In the genomic region with DNA sequence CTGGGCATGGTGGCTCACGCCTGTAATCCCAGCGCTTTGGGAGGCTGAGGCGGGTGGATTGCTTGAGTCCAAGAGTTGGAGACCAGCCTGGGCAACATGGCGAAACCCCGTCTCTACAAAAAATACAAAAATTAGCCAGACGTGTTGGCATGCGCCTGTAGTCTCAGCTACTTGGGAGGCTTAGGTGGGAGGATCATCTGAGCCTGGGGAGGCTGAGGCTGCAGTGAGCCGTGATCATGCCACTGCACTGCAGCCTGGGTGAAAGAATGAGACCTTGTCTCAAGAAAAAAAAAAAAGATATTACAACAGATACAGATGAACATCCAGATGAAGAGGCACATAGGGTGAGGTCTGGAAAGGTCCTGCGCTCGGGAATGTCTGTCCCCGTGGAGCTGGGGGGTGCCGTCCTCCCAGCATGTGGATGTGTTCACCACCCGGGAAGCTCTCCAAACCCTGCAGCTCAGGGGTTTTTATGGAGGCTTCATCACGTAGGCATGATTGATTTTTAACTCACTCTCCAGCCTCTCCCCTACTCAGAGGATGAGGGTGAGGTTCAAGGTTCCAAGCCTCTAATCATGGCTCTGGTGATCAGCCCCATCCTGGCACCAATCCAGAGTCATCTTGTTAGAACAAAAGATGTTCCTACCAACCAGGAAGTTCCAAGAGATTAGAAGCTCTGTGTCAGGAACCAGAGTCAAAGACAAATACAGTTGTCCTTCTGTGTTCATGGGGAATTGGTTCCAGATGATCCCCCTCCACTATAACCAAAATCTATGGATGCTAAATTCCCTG, we compare ENCODE assay signal across 15 cellular contexts.
DNase-seq lines count a peak whose midpoint lies in the region; ATAC-seq, FAIRE-seq and TF ChIP-seq lines count a peak whose summit lies in the region.
"Had no signal": no experiment of that assay in that cellular context is flagged by ENCODE, and none has a peak within 500 bp of the region (broad histone marks: within the 10 kb centered on the region; RNA-seq: fewer than 3 reads in every experiment).

No MANE protein-coding gene starts in this region.

- no peaks in the 10 kb centered on the region for H3K9me3 ChIP-seq in GM12878 (replicated peaks; ENCODE audit: control insufficient read depth, insufficient read depth, low read length)
- H3K9me3 ChIP-seq: pancreas had no signal

- no peaks in the 10 kb centered on the region for H3K27me3 Mint-ChIP-seq in T-cell
- H3K27me3 Mint-ChIP-seq: type B pancreatic cell had no signal

- H3K27me3 ChIP-seq in GM12878 (replicated peaks in 1 of 2; ENCODE audit: control insufficient read depth in 2 of 2, insufficient read depth in 2 of 2, low read length in 1 of 2): no peaks in the 10 kb centered on the region
- H3K27me3 ChIP-seq: BLaER1, pancreas had no signal

- no peaks in the 10 kb centered on the region for H3K36me3 Mint-ChIP-seq in T-cell
- H3K36me3 Mint-ChIP-seq: type B pancreatic cell had no signal

- no peaks in the 10 kb centered on the region for H3K4me1 ChIP-seq in GM12878 (ENCODE audit: control insufficient read depth, insufficient read depth, low read length)
- H3K4me1 ChIP-seq: BLaER1, pancreas had no signal

- DNase-seq in AG10803 (ENCODE audit: low read depth) (peak; percentile 8), DMS53 (lab: John Stamatoyannopoulos, UW) (peak; percentile 45), GM12878 (ENCODE audit: low read depth, low spot score) (no peak), left lobe of liver (ENCODE audit: low spot score) (peak; percentile 39), T-cell (no peak), DMS79 treated with DMSO at 0.1 percent for 48 hours (lab: John Stamatoyannopoulos, UW) (no peak)
- DNase-seq: activated CD4-positive, alpha-beta T cell treated with anti-CD3 and anti-CD28 coated beads, Interleukin-2, amount 50 U/mL, for 4 hours; NCI-H524; pancreas; stimulated activated CD4-positive, alpha-beta T cell treated with anti-CD3 and anti-CD28 coated beads, Interleukin-2, amount 100 ng/mL, for 24 hours had no signal

- intact Hi-C loops in GM12878 (cut with micrococcal nuclease; ENCODE audit: unreplicated experiment): no loop called here

- H3K9ac ChIP-seq in GM12878 (ENCODE audit: control insufficient read depth, insufficient read depth, low read length): no peak overlapping the region
- H3K9ac ChIP-seq: BLaER1 had no signal

- H4K20me1 ChIP-seq in GM12878 (ENCODE audit: control insufficient read depth, insufficient read depth): no peaks in the 10 kb centered on the region
- H4K20me1 ChIP-seq: BLaER1 had no signal

- no peak for TF ChIP-seq CTCF in AG10803 (conservative IDR thresholded peaks at IDR 0.05; ENCODE audit: low read length)
- TF ChIP-seq CTCF in GM12878 (IDR thresholded peaks at IDR 0.05 in 2 of 3, conservative IDR thresholded peaks at IDR 0.05 in 1 of 3; ENCODE audit: control insufficient read depth in 2 of 3, extremely low read depth in 1 of 3, insufficient read depth in 1 of 3, low read depth in 3 of 3, low read length in 3 of 3): no peak

- H3K4me3 Mint-ChIP-seq in T-cell: no peak overlapping the region
- H3K4me3 Mint-ChIP-seq: type B pancreatic cell had no signal

- FAIRE-seq in GM12878 (lab: Jason Lieb, UNC): peak; percentile 54
- FAIRE-seq: astrocyte, pancreas had no signal

- no peak overlapping the region for H3K4me2 ChIP-seq in GM12878 (ENCODE audit: control insufficient read depth, insufficient read depth)
- H3K4me2 ChIP-seq: BLaER1 had no signal

- TF ChIP-seq EP300 in GM12878 (IDR thresholded peaks at IDR 0.05; ENCODE audit: borderline replicate concordance in 1 of 2, control insufficient read depth in 1 of 2, low read depth in 2 of 2, low read length in 2 of 2): no peak

- RAD21 ChIA-PET in GM12878 (lab: Charles Lee; ENCODE audit: unreplicated experiment): no interaction called here

- POLR2A ChIA-PET in GM12878 (lab: Charles Lee) (no interaction called here), T-cell (lab: Charles Lee) (no interaction called here)

- H3K27ac Mint-ChIP-seq in T-cell: no peak overlapping the region
- H3K27ac Mint-ChIP-seq: type B pancreatic cell had no signal

- no peak overlapping the region for H3K4me3 ChIP-seq in AG10803 (ENCODE audit: low read length)
- H3K4me3 ChIP-seq in GM12878: no peak overlapping the region
- H3K4me3 ChIP-seq: BLaER1, pancreas had no signal

- no peak for ATAC-seq in GM12878
- ATAC-seq in left lobe of liver: peak; percentile 52
- no peak for ATAC-seq in T-cell (replicated peaks in 1 of 4)
- ATAC-seq in GM19452 (IDR thresholded peaks at IDR 0.05; ENCODE audit: unreplicated experiment): no peak
- ATAC-seq in GM18909 (IDR thresholded peaks at IDR 0.05; ENCODE audit: poor library complexity, unreplicated experiment): no peak
- ATAC-seq: pancreas had no signal

- in situ Hi-C loops in GM12878 (cut with MboI): no loop called here

- H2AFZ ChIP-seq in GM12878 (ENCODE audit: control insufficient read depth, low read depth, low read length): no peak overlapping the region

- no peak for TF ChIP-seq RAD21 in GM12878 (IDR thresholded peaks at IDR 0.05; ENCODE audit: insufficient read depth, low read depth, low read length)

- no peaks in the 10 kb centered on the region for H3K36me3 ChIP-seq in GM12878 (ENCODE audit: control insufficient read depth in 2 of 2, insufficient read depth in 2 of 2, low read length in 1 of 2)
- H3K36me3 ChIP-seq: BLaER1, pancreas had no signal

- no peak for TF ChIP-seq POLR2A in GM12878 (IDR thresholded peaks at IDR 0.05; ENCODE audit: low read depth, low read length)

- peaks cover 0 to 6% (median 4%) of the 10 kb centered on the region in 3 donors for H3K9me3 Mint-ChIP-seq in T-cell

- CTCF ChIA-PET in GM12878 (lab: Yijun Ruan, JAX) (interaction anchor here (0.6 to 1.4 kb wide), 2 partner anchors 11 to 128 kb away, joined by 3 to 4 read pairs; no protein-coding TSS in a partner anchor), T-cell (lab: Charles Lee) (no interaction called here)

- no peaks in the 10 kb centered on the region for H3K79me2 ChIP-seq in GM12878 (ENCODE audit: control insufficient read depth, insufficient read depth, low read length)

- no TSS peak for BruUV-seq in GM12878 (replicated peaks; lab: Mats Ljungman, UMichigan)

- SMC1A ChIA-PET in GM12878 (lab: Charles Lee; ENCODE audit: uncharacterized antibody, unreplicated experiment): interaction anchor here (1.4 kb wide), 2 partner anchors 11 to 34 kb away, joined by 4 read pairs; no protein-coding TSS in a partner anchor

- no peak overlapping the region for H3K27ac ChIP-seq in GM12878 (ENCODE audit: control insufficient read depth, insufficient read depth)
- H3K27ac ChIP-seq: BLaER1, pancreas had no signal

- no peaks in the 10 kb centered on the region for H3K4me1 Mint-ChIP-seq in T-cell

- 69% methylated on average over 14 of the region's 14 CpGs for WGBS in GM12878 (ENCODE audit: insufficient coverage, insufficient replicate concordance, low lambda C conversion rate, missing lambda C conversion rate)

TF ChIP-seq in GM12878, 131 proteins besides CTCF, POLR2A, EP300 and RAD21 (continues in another document):
- no peak for TF ChIP-seq ETV6 (conservative IDR thresholded peaks at IDR 0.05 in 1 of 2, IDR thresholded peaks at IDR 0.05 in 1 of 2; ENCODE audit: borderline replicate concordance in 1 of 2, low read depth in 1 of 2)
- no peak for TF ChIP-seq SMAD1 (IDR thresholded peaks at IDR 0.05; ENCODE audit: low read depth, partially characterized antibody)
- no peak for TF ChIP-seq FOS (IDR thresholded peaks at IDR 0.05; ENCODE audit: borderline replicate concordance, extremely low read depth, insufficient read length)
- no peak for TF ChIP-seq POU2F2 (IDR thresholded peaks at IDR 0.05; ENCODE audit: borderline replicate concordance, low read depth, low read length)
- TF ChIP-seq, protein P1, sequence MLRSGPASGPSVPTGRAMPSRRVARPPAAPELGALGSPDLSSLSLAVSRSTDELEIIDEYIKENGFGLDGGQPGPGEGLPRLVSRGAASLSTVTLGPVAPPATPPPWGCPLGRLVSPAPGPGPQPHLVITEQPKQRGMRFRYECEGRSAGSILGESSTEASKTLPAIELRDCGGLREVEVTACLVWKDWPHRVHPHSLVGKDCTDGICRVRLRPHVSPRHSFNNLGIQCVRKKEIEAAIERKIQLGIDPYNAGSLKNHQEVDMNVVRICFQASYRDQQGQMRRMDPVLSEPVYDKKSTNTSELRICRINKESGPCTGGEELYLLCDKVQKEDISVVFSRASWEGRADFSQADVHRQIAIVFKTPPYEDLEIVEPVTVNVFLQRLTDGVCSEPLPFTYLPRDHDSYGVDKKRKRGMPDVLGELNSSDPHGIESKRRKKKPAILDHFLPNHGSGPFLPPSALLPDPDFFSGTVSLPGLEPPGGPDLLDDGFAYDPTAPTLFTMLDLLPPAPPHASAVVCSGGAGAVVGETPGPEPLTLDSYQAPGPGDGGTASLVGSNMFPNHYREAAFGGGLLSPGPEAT (IDR thresholded peaks at IDR 0.05; ENCODE audit: low read depth): no peak
- TF ChIP-seq, protein P2, sequence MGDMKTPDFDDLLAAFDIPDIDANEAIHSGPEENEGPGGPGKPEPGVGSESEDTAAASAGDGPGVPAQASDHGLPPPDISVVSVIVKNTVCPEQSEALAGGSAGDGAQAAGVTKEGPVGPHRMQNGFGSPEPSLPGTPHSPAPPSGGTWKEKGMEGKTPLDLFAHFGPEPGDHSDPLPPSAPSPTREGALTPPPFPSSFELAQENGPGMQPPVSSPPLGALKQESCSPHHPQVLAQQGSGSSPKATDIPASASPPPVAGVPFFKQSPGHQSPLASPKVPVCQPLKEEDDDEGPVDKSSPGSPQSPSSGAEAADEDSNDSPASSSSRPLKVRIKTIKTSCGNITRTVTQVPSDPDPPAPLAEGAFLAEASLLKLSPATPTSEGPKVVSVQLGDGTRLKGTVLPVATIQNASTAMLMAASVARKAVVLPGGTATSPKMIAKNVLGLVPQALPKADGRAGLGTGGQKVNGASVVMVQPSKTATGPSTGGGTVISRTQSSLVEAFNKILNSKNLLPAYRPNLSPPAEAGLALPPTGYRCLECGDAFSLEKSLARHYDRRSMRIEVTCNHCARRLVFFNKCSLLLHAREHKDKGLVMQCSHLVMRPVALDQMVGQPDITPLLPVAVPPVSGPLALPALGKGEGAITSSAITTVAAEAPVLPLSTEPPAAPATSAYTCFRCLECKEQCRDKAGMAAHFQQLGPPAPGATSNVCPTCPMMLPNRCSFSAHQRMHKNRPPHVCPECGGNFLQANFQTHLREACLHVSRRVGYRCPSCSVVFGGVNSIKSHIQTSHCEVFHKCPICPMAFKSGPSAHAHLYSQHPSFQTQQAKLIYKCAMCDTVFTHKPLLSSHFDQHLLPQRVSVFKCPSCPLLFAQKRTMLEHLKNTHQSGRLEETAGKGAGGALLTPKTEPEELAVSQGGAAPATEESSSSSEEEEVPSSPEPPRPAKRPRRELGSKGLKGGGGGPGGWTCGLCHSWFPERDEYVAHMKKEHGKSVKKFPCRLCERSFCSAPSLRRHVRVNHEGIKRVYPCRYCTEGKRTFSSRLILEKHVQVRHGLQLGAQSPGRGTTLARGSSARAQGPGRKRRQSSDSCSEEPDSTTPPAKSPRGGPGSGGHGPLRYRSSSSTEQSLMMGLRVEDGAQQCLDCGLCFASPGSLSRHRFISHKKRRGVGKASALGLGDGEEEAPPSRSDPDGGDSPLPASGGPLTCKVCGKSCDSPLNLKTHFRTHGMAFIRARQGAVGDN (IDR thresholded peaks at IDR 0.05): no peak
- no peak for TF ChIP-seq IRF4 (IDR thresholded peaks at IDR 0.05; ENCODE audit: low read depth, low read length)
- no peak for TF ChIP-seq GABPA (IDR thresholded peaks at IDR 0.05; ENCODE audit: low read depth)

Comparison
In these comparisons a context has a peak if more than half of its experiments do, and no peak if none do; other contexts are left out.
1. DNase-seq: peak in AG10803 (single experiment), DMS53 (single experiment) and left lobe of liver (single experiment); none in GM12878 (single experiment), T-cell (0 of 34) and DMS79 treated with DMSO at 0.1 percent for 48 hours (single experiment).